ENCODE assay signal across 8 cellular contexts in genomic region chr18:13217971-13218375, GRCh38. TPM values are rescaled to one million over a fixed set of nuclear protein-coding genes. Genes with fewer than 3 reads are reported as not detected.
DNase-seq lines count a peak whose midpoint lies in the region; ATAC-seq and TF ChIP-seq lines count a peak whose summit lies in the region.

No MANE protein-coding gene starts in this region.

- H3K4me1 ChIP-seq in SJSA1 (replicated peaks) (peaks cover 14% of the 10 kb centered on the region), rectal smooth muscle tissue (ENCODE audit: control insufficient read depth, insufficient read depth, low read length) (peaks cover 29% of the 10 kb centered on the region)

- H3K27me3 ChIP-seq in SJSA1 (replicated peaks) (peaks cover 79% of the 10 kb centered on the region), rectal smooth muscle tissue (ENCODE audit: control insufficient read depth, insufficient read depth, low read length) (no peaks in the 10 kb centered on the region)

- H3K27me3 Mint-ChIP-seq in glutamatergic neuron (ENCODE audit: unreplicated experiment) = peaks cover 16% of the 10 kb centered on the region

- CTCF ChIA-PET in HEK293T (lab: Yijun Ruan, JAX) = no interaction called here

- H3K9ac ChIP-seq in rectal smooth muscle tissue (ENCODE audit: low read length) = no peak overlapping the region

- peaks cover 4% of the 10 kb centered on the region for H3K36me3 Mint-ChIP-seq in glutamatergic neuron (ENCODE audit: unreplicated experiment)

- POLR2A ChIA-PET in HEK293T (lab: Yijun Ruan, JAX) = no interaction called here

- no peaks in the 10 kb centered on the region for H3K9me3 ChIP-seq in SJSA1 (replicated peaks)

- no peak for DNase-seq in SJSA1 (ENCODE audit: low read depth in 1 of 2, low spot score in 2 of 2)
- DNase-seq in glutamatergic neuron = peak; percentile 41
- no peak for DNase-seq in HEK293T (ENCODE audit: extremely low spot score)
- DNase-seq in NCI-H187 (lab: John Stamatoyannopoulos, UW) = no peak

- H3K4me3 ChIP-seq in SJSA1 (peak overlapping the region; percentile 47), rectal smooth muscle tissue (ENCODE audit: low read length) (peak overlapping the region; percentile 75)

- H3K36me3 ChIP-seq in SJSA1 = no peaks in the 10 kb centered on the region
- H3K36me3 ChIP-seq in rectal smooth muscle tissue (ENCODE audit: control insufficient read depth, insufficient read depth, low read length) = no peaks in the 10 kb centered on the region

- H3K27ac ChIP-seq in SJSA1 = no peak overlapping the region
- peak overlapping the region; percentile 75 for H3K27ac ChIP-seq in rectal smooth muscle tissue (ENCODE audit: low read depth, low read length)

- H3K4me3 Mint-ChIP-seq in glutamatergic neuron (ENCODE audit: unreplicated experiment) = peak overlapping the region; percentile 55

- H3K27ac Mint-ChIP-seq in glutamatergic neuron (ENCODE audit: unreplicated experiment) = no peak overlapping the region

- ATAC-seq in GM21576 (IDR thresholded peaks at IDR 0.05; ENCODE audit: unreplicated experiment) (peak; percentile 11), HG03159 (IDR thresholded peaks at IDR 0.05; ENCODE audit: unreplicated experiment) (no peak), GM21526 (IDR thresholded peaks at IDR 0.05; ENCODE audit: low FRiP score, unreplicated experiment) (no peak)

- no peak for TF ChIP-seq CTCF in glutamatergic neuron (IDR thresholded peaks at IDR 0.05; ENCODE audit: partially characterized antibody, unreplicated experiment)

- peaks cover 9% of the 10 kb centered on the region for H3K9me3 Mint-ChIP-seq in glutamatergic neuron (ENCODE audit: unreplicated experiment)

- H3K4me1 Mint-ChIP-seq in glutamatergic neuron (ENCODE audit: low read depth, unreplicated experiment) = peaks cover 16% of the 10 kb centered on the region

TF ChIP-seq in HEK293T, 16 proteins besides CTCF, POLR2A, EP300 and RAD21:
- TF ChIP-seq SUZ12 (IDR thresholded peaks at IDR 0.05) = no peak
- no peak for TF ChIP-seq LEF1 (IDR thresholded peaks at IDR 0.05; ENCODE audit: borderline replicate concordance)
- no peak for TF ChIP-seq BHLHE40 (IDR thresholded peaks at IDR 0.05; ENCODE audit: borderline replicate concordance)
- TF ChIP-seq PKNOX1 (IDR thresholded peaks at IDR 0.05) = no peak
- TF ChIP-seq SP1 (IDR thresholded peaks at IDR 0.05) = no peak
- TF ChIP-seq L3MBTL2 (conservative IDR thresholded peaks at IDR 0.05) = no peak
- no peak for TF ChIP-seq TARDBP (IDR thresholded peaks at IDR 0.05)

RNA-seq across cellular contexts. Expression of gene LDLRAD4, which starts 0.6 kb away (rescaled TPM):
- 0.09 and 0.68 TPM in 2 replicates for total RNA-seq in SJSA1 (2014; rRNA removed; shearing (Covaris generic))
- 0.29 TPM for total RNA-seq in glutamatergic neuron (ENCODE audit: unreplicated experiment)
